In genomic region chr10:77392236-77392721, GRCh38 we compare ENCODE assay signal across 8 cellular contexts.
DNase-seq lines count a peak whose midpoint lies in the region; TF ChIP-seq lines count a peak whose summit lies in the region.
"Had no signal": no experiment of that assay in that cellular context is flagged by ENCODE, and none has a peak within 500 bp of the region (broad histone marks: within the 10 kb centered on the region; RNA-seq: fewer than 3 reads in every experiment).

No MANE protein-coding gene starts in this region.

- H3K4me1 ChIP-seq in GM23248 (ENCODE audit: insufficient read depth), result peaks cover 41% of the 10 kb centered on the region
- H3K4me1 ChIP-seq in SJSA1 (replicated peaks), result peaks cover 60% of the 10 kb centered on the region
- peaks cover 17% of the 10 kb centered on the region for H3K4me1 ChIP-seq in smooth muscle cell (ENCODE audit: low read depth)

- H4K20me1 ChIP-seq in GM23248 (ENCODE audit: insufficient read depth) (no peaks in the 10 kb centered on the region), smooth muscle cell (ENCODE audit: low read depth) (no peaks in the 10 kb centered on the region)

- no peak overlapping the region for H2AFZ ChIP-seq in GM23248
- no peak overlapping the region for H2AFZ ChIP-seq in smooth muscle cell (ENCODE audit: low read depth)

- peak; percentile 70 for DNase-seq in GM23248
- peak in 1 of 2 experiments; percentile 69 for DNase-seq in SJSA1 (ENCODE audit: low read depth in 1 of 2, low spot score in 2 of 2)
- peak; percentile 67 for DNase-seq in fibroblast of peridontal ligament (ENCODE audit: extremely low read depth)
- DNase-seq in smooth muscle cell (lab: John Stamatoyannopoulos, UW; ENCODE audit: unreplicated experiment), result no peak
- DNase-seq in H4 (ENCODE audit: low spot score), result no peak
- DNase-seq in cerebellum (ENCODE audit: low spot score), result no peak
- DNase-seq in stimulated activated CD4-positive, alpha-beta T cell treated with anti-CD3 and anti-CD28 coated beads, Interleukin-4, amount 100 ng/mL, for 1 hour, result no peak
- DNase-seq: kidney had no signal

- H3K27me3 ChIP-seq in GM23248 (replicated peaks; ENCODE audit: insufficient read depth) (no peaks in the 10 kb centered on the region), SJSA1 (replicated peaks) (no peaks in the 10 kb centered on the region), smooth muscle cell (ENCODE audit: low read depth) (no peaks in the 10 kb centered on the region)

- in situ Hi-C loops in GM23248 (cut with MboI), result loop anchor here (10.0 kb wide), 1 partner anchor 243 kb away; the partner anchor contains the start of gene KCNMA1

- H3K79me2 ChIP-seq in GM23248 (ENCODE audit: insufficient read depth) (peaks cover 18% of the 10 kb centered on the region), smooth muscle cell (ENCODE audit: low read depth) (no peaks in the 10 kb centered on the region)

- H3K9me2 ChIP-seq in GM23248 (ENCODE audit: insufficient read depth), result no peaks in the 10 kb centered on the region

- H3K9me3 ChIP-seq in GM23248 (ENCODE audit: low read depth) (no peaks in the 10 kb centered on the region), SJSA1 (replicated peaks) (no peaks in the 10 kb centered on the region), smooth muscle cell (replicated peaks; ENCODE audit: low read depth) (no peaks in the 10 kb centered on the region)

- peak overlapping the region; percentile 61 for H3K4me2 ChIP-seq in GM23248 (ENCODE audit: unreplicated experiment)
- H3K4me2 ChIP-seq in smooth muscle cell, result peak overlapping the region; percentile 37

- WGBS in GM23248 (ENCODE audit: low coverage in 1 of 2, low lambda C conversion rate in 2 of 2, missing lambda C conversion rate in 2 of 2), 2 experiments, result 34 to 46% methylated on average over 2 of the region's 2 CpGs
- 92% methylated on average over 2 of the region's 2 CpGs for WGBS in smooth muscle cell (ENCODE audit: low lambda C conversion rate)

- H3K27ac ChIP-seq in GM23248, result peak overlapping the region; percentile 80
- H3K27ac ChIP-seq in SJSA1, result peak overlapping the region; percentile 75
- peak overlapping the region; percentile 43 for H3K27ac ChIP-seq in smooth muscle cell (ENCODE audit: low read depth)

- H3K36me3 ChIP-seq in GM23248 (ENCODE audit: low read depth), result no peaks in the 10 kb centered on the region
- no peaks in the 10 kb centered on the region for H3K36me3 ChIP-seq in SJSA1
- no peaks in the 10 kb centered on the region for H3K36me3 ChIP-seq in smooth muscle cell (ENCODE audit: low read depth)

- H3F3A ChIP-seq in GM23248 (ENCODE audit: insufficient read depth) (peaks cover 32% of the 10 kb centered on the region), smooth muscle cell (ENCODE audit: low read depth) (peaks cover 13% of the 10 kb centered on the region)

- H3K9ac ChIP-seq in GM23248 (peak overlapping the region; percentile 40; the same call in 1 of the 2 replicates), smooth muscle cell (ENCODE audit: low read depth) (no peak overlapping the region)

- peak overlapping the region; percentile 21; the same call in 1 of the 2 replicates for H3K4me3 ChIP-seq in GM23248
- no peak overlapping the region for H3K4me3 ChIP-seq in SJSA1
- H3K4me3 ChIP-seq in smooth muscle cell, result no peak overlapping the region

- no peak for TF ChIP-seq CTCF in smooth muscle cell (IDR thresholded peaks at IDR 0.05; ENCODE audit: borderline replicate concordance, insufficient read depth, poor library complexity, severe bottlenecking)

Comparison
In these comparisons a context has a peak if more than half of its experiments do, and no peak if none do; other contexts are left out.
1. DNase-seq: peak in GM23248 (single experiment) and fibroblast of peridontal ligament (single experiment); none in smooth muscle cell (single experiment), H4 (single experiment), cerebellum (single experiment) and stimulated activated CD4-positive, alpha-beta T cell treated with anti-CD3 and anti-CD28 coated beads, Interleukin-4, amount 100 ng/mL, for 1 hour (single experiment).
2. Peak in every context shown above with its lines, with median percentiles within 50 percentile points of each other: H3K27ac ChIP-seq.